ENCODE assay signal across 8 cellular contexts in the genomic region with DNA sequence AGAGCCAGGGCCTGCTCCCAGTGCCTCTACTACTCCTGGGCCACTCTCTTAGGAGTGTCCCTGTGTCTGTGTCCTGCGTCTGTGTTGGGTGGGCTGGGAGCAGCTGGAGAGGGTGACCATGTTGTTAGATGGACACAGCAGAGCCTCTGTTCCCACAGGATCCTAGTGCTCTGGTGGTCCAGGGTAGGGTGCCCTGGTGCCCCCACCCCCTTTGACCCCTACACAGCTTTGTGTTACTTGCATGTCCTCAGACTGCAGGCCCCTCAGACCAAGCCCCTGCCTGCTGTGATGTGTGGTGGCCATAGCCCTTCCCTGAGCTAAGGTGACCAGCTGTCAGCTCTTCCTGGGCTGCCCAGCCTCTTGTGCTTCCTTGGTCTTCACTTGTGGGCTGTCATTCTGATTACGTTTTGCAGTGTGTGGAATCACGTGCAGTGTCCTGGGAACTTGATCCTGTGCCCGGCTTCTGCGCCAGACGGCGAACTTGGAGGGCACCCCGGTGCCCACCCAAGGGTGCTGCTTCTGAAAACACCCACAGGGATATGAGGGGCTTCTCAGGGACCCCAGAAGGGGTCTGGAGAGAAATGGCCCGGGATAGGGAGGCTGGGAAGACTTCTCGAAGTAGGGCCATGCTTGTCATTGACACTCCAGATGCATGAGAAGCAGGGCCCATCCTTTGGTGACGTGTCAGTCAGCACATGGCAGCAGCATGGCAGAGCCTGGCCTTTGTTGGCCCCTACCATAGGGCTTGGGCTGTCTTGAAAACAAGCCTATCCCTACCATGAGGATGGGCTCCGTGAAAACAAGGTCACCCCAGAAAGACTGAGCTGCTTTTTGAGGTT. TPM values are rescaled to one million over a fixed set of nuclear protein-coding genes. Genes with fewer than 3 reads are reported as not detected.
DNase-seq lines count a peak whose midpoint lies in the region; ATAC-seq and TF ChIP-seq lines count a peak whose summit lies in the region.

No MANE protein-coding gene starts in this region.

- H3K4me3 Mint-ChIP-seq in glutamatergic neuron (ENCODE audit: unreplicated experiment): peak overlapping the region; percentile 89

- H3K9me3 ChIP-seq in sigmoid colon: no peaks in the 10 kb centered on the region

- no peak for TF ChIP-seq EP300 in sigmoid colon (IDR thresholded peaks at IDR 0.05)

- peak overlapping the region; percentile 74 for H3K27ac ChIP-seq in VCaP
- H3K27ac ChIP-seq in sigmoid colon: peak overlapping the region; percentile 88 to 91 (median 88)

- no peak for TF ChIP-seq CTCF in GM12875 (IDR thresholded peaks at IDR 0.05; ENCODE audit: borderline replicate concordance, insufficient read depth, low read depth, low read length)
- TF ChIP-seq CTCF in VCaP (conservative IDR thresholded peaks at IDR 0.05): no peak
- TF ChIP-seq CTCF in glutamatergic neuron (IDR thresholded peaks at IDR 0.05; ENCODE audit: partially characterized antibody, unreplicated experiment): no peak
- no peak for TF ChIP-seq CTCF in sigmoid colon (IDR thresholded peaks at IDR 0.05)

- 86 to 92% methylated on average over 12 of the region's 12 CpGs for WGBS in sigmoid colon, 2 donors

- H3K27me3 Mint-ChIP-seq in glutamatergic neuron (ENCODE audit: unreplicated experiment): peaks cover 11% of the 10 kb centered on the region

- ATAC-seq in HG03469 (IDR thresholded peaks at IDR 0.05; ENCODE audit: unreplicated experiment): no peak
- ATAC-seq in GM18519 (IDR thresholded peaks at IDR 0.05; ENCODE audit: low FRiP score, unreplicated experiment): no peak
- ATAC-seq in GM18511 (IDR thresholded peaks at IDR 0.05; ENCODE audit: unreplicated experiment): no peak

- intact Hi-C loops in sigmoid colon (cut with DNase I): loop anchor here (5.0 kb wide), 2 partner anchors 95 to 110 kb away; partner anchors contain the start of genes RANBP1, TRMT2A and ZDHHC8

- no peak for TF ChIP-seq POLR2A in sigmoid colon (IDR thresholded peaks at IDR 0.05)

- no peaks in the 10 kb centered on the region for H3K36me3 ChIP-seq in sigmoid colon

- peaks cover 8% of the 10 kb centered on the region for H3K9me3 Mint-ChIP-seq in glutamatergic neuron (ENCODE audit: unreplicated experiment)

- H3K4me3 ChIP-seq in GM12875 (ENCODE audit: low read depth, low read length): peak overlapping the region; percentile 92
- peak overlapping the region in 3 of 4 donors; percentile 94 to 98 (median 95) for H3K4me3 ChIP-seq in sigmoid colon

- DNase-seq in glutamatergic neuron (no peak), sigmoid colon (peak; percentile 51), DMS153 (lab: John Stamatoyannopoulos, UW) (no peak)

- H3K36me3 Mint-ChIP-seq in glutamatergic neuron (ENCODE audit: unreplicated experiment): no peaks in the 10 kb centered on the region

- H3K4me1 ChIP-seq in sigmoid colon: peaks cover 0 to 30% (median 23%) of the 10 kb centered on the region in 4 donors

- no peak overlapping the region for H3K27ac Mint-ChIP-seq in glutamatergic neuron (ENCODE audit: unreplicated experiment)

- peaks cover 20% of the 10 kb centered on the region for H3K4me1 Mint-ChIP-seq in glutamatergic neuron (ENCODE audit: low read depth, unreplicated experiment)

- no peaks in the 10 kb centered on the region for H3K27me3 ChIP-seq in sigmoid colon

RNA-seq across cellular contexts. Expression of gene TANGO2, which starts 1.5 kb away (rescaled TPM):
- total RNA-seq in glutamatergic neuron (ENCODE audit: unreplicated experiment) (31.8 TPM), sigmoid colon (10 to 100 TPM; 24.2 to 36.6 (median 31.9) TPM)
- polyA plus RNA-seq in sigmoid colon: 10 to 100 TPM; 27.0 to 46.2 (median 27.8) TPM

RNA-seq across cellular contexts. Expression of gene ARVCF, which starts 5.8 kb away (rescaled TPM):
- total RNA-seq in glutamatergic neuron (ENCODE audit: unreplicated experiment) (119 TPM), sigmoid colon (10 to 100 TPM; 14.6 to 33.8 (median 24.5) TPM)
- 10 to 100 TPM in 1 of 3 donors, 1 to 10 TPM in 2; 3.9 to 13.3 (median 6.0) TPM for polyA plus RNA-seq in sigmoid colon

RNA-seq across cellular contexts. Expression of gene DGCR8, which starts 57.6 kb away (rescaled TPM):
- total RNA-seq in glutamatergic neuron (ENCODE audit: unreplicated experiment): 93.1 TPM
- 10 to 100 TPM; 15.0 to 32.7 (median 22.2) TPM for total RNA-seq in sigmoid colon
- 10 to 100 TPM in 1 of 3 donors, 1 to 10 TPM in 2; 6.7 to 24.1 (median 8.4) TPM for polyA plus RNA-seq in sigmoid colon
